In the genomic region with DNA sequence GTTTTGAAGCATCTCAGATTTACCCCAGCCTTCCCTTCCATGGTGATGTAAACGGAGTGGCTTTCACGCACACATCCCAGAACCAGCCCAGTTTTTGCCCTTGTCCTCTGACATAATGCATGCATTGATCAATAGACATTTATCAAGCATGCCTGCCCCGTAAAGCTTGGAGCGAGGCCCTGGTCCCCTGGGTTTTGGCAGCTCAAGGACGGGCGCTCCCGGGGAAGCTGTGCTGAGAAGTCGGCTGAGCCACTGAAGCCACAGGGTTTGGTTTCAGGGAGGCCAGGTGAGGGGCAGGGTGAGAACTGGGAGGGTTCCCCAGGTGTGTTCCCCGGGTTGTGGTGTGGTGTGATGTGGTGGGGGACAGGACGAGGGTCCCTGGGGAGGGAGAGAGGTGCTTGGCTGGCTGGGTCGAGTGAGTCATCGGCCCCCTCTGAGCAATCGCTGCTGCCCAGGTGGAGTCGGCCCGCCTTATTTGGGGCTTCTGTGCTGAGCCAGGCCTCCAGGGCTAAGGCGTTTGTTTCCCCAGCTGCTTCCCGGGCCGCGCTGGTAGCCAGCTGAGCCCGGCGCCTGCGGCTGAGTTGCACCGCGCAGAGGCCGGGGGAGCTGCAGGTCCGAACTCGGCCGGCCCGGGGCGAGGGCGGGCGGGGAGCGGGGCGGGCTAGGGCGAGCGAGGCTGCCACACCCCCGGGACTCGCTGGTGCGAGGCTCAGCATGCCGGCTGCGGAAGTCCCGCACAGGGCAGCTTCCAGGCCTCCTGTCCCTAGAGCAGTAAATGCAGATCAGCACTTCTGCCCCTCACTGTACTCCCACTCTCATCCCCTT, we compare ENCODE assay signal across 8 cellular contexts. TPM values are rescaled to one million over a fixed set of nuclear protein-coding genes. Genes with fewer than 3 reads are reported as not detected.
DNase-seq lines count a peak whose midpoint lies in the region; ATAC-seq and FAIRE-seq lines count a peak whose summit lies in the region.

No MANE protein-coding gene starts in this region.

- H3K27ac Mint-ChIP-seq in activated naive CD8-positive, alpha-beta T cell: peak overlapping the region; percentile 58

- 7 to 11% (median 9%) methylated on average over 28 to 42 of the region's 42 CpGs for WGBS in small intestine, 3 donors

- no peaks in the 10 kb centered on the region for H3K36me3 ChIP-seq in small intestine (ENCODE audit: control insufficient read depth in 2 of 2, insufficient read depth in 2 of 2, low read length in 2 of 2)

- ATAC-seq in GM18520 (IDR thresholded peaks at IDR 0.05; ENCODE audit: unreplicated experiment) (peak; percentile 26), HG03095 (IDR thresholded peaks at IDR 0.05; ENCODE audit: unreplicated experiment) (peak; percentile 61), left ventricle myocardium superior (peak; percentile 83)

- peaks cover 3% of the 10 kb centered on the region for H3K36me3 Mint-ChIP-seq in activated naive CD8-positive, alpha-beta T cell

- no peaks in the 10 kb centered on the region for H3K27me3 ChIP-seq in small intestine (ENCODE audit: control insufficient read depth in 2 of 2, insufficient read depth in 2 of 2, low read length in 2 of 2)

- H3K4me1 Mint-ChIP-seq in activated naive CD8-positive, alpha-beta T cell (ENCODE audit: low read depth): peaks cover 55% of the 10 kb centered on the region

- no peaks in the 10 kb centered on the region for H3K9me3 Mint-ChIP-seq in activated naive CD8-positive, alpha-beta T cell (ENCODE audit: low read depth)

- FAIRE-seq in small intestine (lab: Jason Lieb, UNC): no peak

- no peaks in the 10 kb centered on the region for H3K4me1 ChIP-seq in small intestine (ENCODE audit: control insufficient read depth in 2 of 2, insufficient read depth in 1 of 2, low read depth in 1 of 2, low read length in 1 of 2)

- peak overlapping the region; percentile 74 for H3K4me3 Mint-ChIP-seq in activated naive CD8-positive, alpha-beta T cell

- peak overlapping the region; percentile 4 to 35 for H3K4me3 ChIP-seq in small intestine (ENCODE audit: low read depth in 1 of 2, low read length in 2 of 2)

- DNase-seq in RPMI7951 (ENCODE audit: low read depth) (peak; percentile 83), left ventricle myocardium superior (peak; percentile 79), small intestine (peak; percentile 64), middle frontal gyrus (ENCODE audit: extremely low spot score, low spot score) (no peak), cortex of kidney (lab: John Stamatoyannopoulos, UW) (no peak)

- H3K27ac ChIP-seq in small intestine (ENCODE audit: low read depth in 1 of 2, low read length in 1 of 2): peak overlapping the region; percentile 27 to 84

- intact Hi-C loops in left ventricle myocardium superior (cut with micrococcal nuclease): no loop called here

- H3K9me3 ChIP-seq in small intestine (ENCODE audit: control insufficient read depth, low read depth): no peaks in the 10 kb centered on the region

- H3K27me3 Mint-ChIP-seq in activated naive CD8-positive, alpha-beta T cell: no peaks in the 10 kb centered on the region

RNA-seq across cellular contexts. Expression of a gene that starts 23.6 kb away (rescaled TPM):
- total RNA-seq in RPMI7951 (2014; rRNA removed; shearing (Covaris generic)): 30.4 and 36.5 TPM in 2 replicates
- 69.5 TPM for total RNA-seq in left ventricle myocardium superior
- 10 to 100 TPM in 1 of 3 donors, 1 to 10 TPM in 2; 3.5 to 21.8 (median 5.1) TPM for polyA plus RNA-seq in small intestine

Comparison
In these comparisons a context has a peak if more than half of its experiments do, and no peak if none do; other contexts are left out.
1. ATAC-seq: peak in every context shown above with its lines; median percentile 83 in left ventricle myocardium superior; 61 in HG03095; 26 in GM18520.
2. DNase-seq: peak in RPMI7951 (single experiment), left ventricle myocardium superior (single experiment) and small intestine (single experiment); none in middle frontal gyrus (single experiment) and cortex of kidney (single experiment).